1 cellular context compared by ENCODE assay signal in the genomic region with DNA sequence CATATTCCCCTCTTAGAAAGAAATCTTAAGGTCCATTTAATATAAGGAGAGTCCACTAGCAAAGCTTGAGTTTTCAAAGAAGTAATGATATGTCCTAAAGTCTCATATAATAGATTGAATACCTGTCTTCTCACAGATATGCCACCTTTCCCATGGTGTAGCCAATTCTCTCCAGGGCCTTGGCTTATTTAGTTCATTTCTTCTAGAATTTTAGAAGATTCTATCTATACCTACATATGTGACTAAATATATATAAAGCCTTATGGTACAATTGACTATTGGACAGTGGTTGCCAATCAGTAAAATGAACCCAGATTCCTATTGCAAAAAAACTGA.
TF ChIP-seq lines count a peak whose summit lies in the region.

No MANE protein-coding gene starts in this region.

TF ChIP-seq in HepG2, 621 proteins besides CTCF, POLR2A, EP300 and RAD21 (continued from another document):
- TF ChIP-seq, protein P1, sequence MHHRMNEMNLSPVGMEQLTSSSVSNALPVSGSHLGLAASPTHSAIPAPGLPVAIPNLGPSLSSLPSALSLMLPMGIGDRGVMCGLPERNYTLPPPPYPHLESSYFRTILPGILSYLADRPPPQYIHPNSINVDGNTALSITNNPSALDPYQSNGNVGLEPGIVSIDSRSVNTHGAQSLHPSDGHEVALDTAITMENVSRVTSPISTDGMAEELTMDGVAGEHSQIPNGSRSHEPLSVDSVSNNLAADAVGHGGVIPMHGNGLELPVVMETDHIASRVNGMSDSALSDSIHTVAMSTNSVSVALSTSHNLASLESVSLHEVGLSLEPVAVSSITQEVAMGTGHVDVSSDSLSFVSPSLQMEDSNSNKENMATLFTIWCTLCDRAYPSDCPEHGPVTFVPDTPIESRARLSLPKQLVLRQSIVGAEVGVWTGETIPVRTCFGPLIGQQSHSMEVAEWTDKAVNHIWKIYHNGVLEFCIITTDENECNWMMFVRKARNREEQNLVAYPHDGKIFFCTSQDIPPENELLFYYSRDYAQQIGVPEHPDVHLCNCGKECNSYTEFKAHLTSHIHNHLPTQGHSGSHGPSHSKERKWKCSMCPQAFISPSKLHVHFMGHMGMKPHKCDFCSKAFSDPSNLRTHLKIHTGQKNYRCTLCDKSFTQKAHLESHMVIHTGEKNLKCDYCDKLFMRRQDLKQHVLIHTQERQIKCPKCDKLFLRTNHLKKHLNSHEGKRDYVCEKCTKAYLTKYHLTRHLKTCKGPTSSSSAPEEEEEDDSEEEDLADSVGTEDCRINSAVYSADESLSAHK (CRISPR knock-in tag; IDR thresholded peaks at IDR 0.05; ENCODE audit: borderline replicate concordance) = no peak
- TF ChIP-seq RBFOX2 (IDR thresholded peaks at IDR 0.05; ENCODE audit: low read depth, low read length) = no peak
- no peak for TF ChIP-seq IKZF4 (CRISPR knock-in tag; IDR thresholded peaks at IDR 0.05; ENCODE audit: borderline replicate concordance, low read depth, not compliant biosample characterization)
- TF ChIP-seq SATB2 (CRISPR knock-in tag; IDR thresholded peaks at IDR 0.05) = no peak
- TF ChIP-seq, protein P2, sequence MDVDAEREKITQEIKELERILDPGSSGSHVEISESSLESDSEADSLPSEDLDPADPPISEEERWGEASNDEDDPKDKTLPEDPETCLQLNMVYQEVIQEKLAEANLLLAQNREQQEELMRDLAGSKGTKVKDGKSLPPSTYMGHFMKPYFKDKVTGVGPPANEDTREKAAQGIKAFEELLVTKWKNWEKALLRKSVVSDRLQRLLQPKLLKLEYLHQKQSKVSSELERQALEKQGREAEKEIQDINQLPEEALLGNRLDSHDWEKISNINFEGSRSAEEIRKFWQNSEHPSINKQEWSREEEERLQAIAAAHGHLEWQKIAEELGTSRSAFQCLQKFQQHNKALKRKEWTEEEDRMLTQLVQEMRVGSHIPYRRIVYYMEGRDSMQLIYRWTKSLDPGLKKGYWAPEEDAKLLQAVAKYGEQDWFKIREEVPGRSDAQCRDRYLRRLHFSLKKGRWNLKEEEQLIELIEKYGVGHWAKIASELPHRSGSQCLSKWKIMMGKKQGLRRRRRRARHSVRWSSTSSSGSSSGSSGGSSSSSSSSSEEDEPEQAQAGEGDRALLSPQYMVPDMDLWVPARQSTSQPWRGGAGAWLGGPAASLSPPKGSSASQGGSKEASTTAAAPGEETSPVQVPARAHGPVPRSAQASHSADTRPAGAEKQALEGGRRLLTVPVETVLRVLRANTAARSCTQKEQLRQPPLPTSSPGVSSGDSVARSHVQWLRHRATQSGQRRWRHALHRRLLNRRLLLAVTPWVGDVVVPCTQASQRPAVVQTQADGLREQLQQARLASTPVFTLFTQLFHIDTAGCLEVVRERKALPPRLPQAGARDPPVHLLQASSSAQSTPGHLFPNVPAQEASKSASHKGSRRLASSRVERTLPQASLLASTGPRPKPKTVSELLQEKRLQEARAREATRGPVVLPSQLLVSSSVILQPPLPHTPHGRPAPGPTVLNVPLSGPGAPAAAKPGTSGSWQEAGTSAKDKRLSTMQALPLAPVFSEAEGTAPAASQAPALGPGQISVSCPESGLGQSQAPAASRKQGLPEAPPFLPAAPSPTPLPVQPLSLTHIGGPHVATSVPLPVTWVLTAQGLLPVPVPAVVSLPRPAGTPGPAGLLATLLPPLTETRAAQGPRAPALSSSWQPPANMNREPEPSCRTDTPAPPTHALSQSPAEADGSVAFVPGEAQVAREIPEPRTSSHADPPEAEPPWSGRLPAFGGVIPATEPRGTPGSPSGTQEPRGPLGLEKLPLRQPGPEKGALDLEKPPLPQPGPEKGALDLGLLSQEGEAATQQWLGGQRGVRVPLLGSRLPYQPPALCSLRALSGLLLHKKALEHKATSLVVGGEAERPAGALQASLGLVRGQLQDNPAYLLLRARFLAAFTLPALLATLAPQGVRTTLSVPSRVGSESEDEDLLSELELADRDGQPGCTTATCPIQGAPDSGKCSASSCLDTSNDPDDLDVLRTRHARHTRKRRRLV (CRISPR knock-in tag; IDR thresholded peaks at IDR 0.05) = no peak
- no peak for TF ChIP-seq CHCHD3 (CRISPR knock-in tag; IDR thresholded peaks at IDR 0.05)
- TF ChIP-seq SMAD3 (CRISPR knock-in tag; IDR thresholded peaks at IDR 0.05) = no peak
- TF ChIP-seq SNRNP70 (IDR thresholded peaks at IDR 0.05; ENCODE audit: low read depth, low read length) = no peak
